ENCODE assay signal across 1 cellular context in the genomic region with DNA sequence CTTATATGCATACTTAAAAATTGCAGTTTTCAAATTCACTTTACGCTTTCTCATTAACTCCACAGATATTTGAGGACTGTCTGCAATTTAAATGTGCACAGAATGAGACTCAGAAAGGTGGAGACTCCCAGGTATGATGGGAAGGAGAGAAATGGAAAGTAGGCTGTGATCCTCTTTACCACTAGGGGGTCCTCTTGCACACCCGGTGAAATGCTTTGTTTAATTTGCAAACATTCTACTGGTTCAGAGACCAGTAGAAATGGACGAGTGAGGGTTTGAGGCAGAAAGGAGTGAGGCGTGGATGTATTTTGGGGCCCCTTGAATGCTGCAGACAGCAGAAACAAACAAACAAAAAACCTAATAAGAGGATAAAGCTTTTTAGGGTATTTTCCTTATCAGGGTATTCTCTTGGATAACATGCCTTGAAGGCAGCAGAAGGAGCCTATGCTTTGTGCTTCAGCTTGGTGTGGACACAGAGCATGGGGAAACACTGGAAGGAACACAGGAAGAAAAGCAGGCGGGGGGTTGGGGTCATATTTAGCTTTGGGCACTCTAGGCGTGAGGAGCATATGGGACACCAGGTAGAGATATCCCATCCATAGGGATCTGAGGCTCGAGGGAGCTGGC.
TF ChIP-seq lines count a peak whose summit lies in the region.

No MANE protein-coding gene starts in this region.

TF ChIP-seq in HepG2, 621 proteins besides CTCF, POLR2A, EP300 and RAD21 (continued from another document and continues in another):
- TF ChIP-seq, protein P1, sequence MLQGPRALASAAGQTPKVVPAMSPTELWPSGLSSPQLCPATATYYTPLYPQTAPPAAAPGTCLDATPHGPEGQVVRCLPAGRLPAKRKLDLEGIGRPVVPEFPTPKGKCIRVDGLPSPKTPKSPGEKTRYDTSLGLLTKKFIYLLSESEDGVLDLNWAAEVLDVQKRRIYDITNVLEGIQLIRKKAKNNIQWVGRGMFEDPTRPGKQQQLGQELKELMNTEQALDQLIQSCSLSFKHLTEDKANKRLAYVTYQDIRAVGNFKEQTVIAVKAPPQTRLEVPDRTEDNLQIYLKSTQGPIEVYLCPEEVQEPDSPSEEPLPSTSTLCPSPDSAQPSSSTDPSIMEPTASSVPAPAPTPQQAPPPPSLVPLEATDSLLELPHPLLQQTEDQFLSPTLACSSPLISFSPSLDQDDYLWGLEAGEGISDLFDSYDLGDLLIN (CRISPR knock-in tag; IDR thresholded peaks at IDR 0.05; ENCODE audit: borderline replicate concordance) = no peak
- no peak for TF ChIP-seq ZBTB38 (CRISPR knock-in tag; IDR thresholded peaks at IDR 0.05)
- TF ChIP-seq ZNF441 (CRISPR knock-in tag; IDR thresholded peaks at IDR 0.05; ENCODE audit: borderline replicate concordance) = no peak
- TF ChIP-seq, protein P2, sequence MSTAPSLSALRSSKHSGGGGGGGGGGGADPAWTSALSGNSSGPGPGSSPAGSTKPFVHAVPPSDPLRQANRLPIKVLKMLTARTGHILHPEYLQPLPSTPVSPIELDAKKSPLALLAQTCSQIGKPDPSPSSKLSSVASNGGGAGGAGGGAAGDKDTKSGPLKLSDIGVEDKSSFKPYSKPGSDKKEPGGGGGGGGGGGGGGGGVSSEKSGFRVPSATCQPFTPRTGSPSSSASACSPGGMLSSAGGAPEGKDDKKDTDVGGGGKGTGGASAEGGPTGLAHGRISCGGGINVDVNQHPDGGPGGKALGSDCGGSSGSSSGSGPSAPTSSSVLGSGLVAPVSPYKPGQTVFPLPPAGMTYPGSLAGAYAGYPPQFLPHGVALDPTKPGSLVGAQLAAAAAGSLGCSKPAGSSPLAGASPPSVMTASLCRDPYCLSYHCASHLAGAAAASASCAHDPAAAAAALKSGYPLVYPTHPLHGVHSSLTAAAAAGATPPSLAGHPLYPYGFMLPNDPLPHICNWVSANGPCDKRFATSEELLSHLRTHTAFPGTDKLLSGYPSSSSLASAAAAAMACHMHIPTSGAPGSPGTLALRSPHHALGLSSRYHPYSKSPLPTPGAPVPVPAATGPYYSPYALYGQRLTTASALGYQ (CRISPR knock-in tag; IDR thresholded peaks at IDR 0.05) = no peak
- no peak for TF ChIP-seq PHF5A (CRISPR knock-in tag; IDR thresholded peaks at IDR 0.05; ENCODE audit: low read depth, unreplicated experiment)
- no peak for TF ChIP-seq ZNF530 (CRISPR knock-in tag; IDR thresholded peaks at IDR 0.05; ENCODE audit: low read depth)
- TF ChIP-seq PHB2 (IDR thresholded peaks at IDR 0.05; ENCODE audit: partially characterized antibody) = no peak
- TF ChIP-seq, protein P3, sequence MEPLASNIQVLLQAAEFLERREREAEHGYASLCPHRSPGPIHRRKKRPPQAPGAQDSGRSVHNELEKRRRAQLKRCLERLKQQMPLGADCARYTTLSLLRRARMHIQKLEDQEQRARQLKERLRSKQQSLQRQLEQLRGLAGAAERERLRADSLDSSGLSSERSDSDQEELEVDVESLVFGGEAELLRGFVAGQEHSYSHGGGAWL (CRISPR knock-in tag; IDR thresholded peaks at IDR 0.05) = no peak
- TF ChIP-seq, protein P4, sequence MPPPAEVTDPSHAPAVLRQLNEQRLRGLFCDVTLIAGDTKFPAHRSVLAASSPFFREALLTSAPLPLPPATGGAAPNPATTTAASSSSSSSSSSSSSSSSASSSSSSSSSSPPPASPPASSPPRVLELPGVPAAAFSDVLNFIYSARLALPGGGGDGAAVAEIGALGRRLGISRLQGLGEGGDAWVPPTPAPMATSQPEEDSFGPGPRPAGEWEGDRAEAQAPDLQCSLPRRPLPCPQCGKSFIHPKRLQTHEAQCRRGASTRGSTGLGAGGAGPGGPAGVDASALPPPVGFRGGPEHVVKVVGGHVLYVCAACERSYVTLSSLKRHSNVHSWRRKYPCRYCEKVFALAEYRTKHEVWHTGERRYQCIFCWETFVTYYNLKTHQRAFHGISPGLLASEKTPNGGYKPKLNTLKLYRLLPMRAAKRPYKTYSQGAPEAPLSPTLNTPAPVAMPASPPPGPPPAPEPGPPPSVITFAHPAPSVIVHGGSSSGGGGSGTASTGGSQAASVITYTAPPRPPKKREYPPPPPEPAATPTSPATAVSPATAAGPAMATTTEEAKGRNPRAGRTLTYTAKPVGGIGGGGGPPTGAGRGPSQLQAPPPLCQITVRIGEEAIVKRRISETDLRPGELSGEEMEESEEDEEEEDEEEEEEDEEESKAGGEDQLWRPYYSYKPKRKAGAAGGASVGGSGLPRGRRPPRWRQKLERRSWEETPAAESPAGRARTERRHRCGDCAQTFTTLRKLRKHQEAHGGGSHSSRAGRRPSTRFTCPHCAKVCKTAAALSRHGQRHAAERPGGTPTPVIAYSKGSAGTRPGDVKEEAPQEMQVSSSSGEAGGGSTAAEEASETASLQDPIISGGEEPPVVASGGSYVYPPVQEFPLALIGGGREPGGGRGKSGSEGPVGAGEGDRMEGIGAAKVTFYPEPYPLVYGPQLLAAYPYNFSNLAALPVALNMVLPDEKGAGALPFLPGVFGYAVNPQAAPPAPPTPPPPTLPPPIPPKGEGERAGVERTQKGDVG (CRISPR knock-in tag; IDR thresholded peaks at IDR 0.05; ENCODE audit: borderline replicate concordance) = no peak
- TF ChIP-seq FOXK1 (CRISPR knock-in tag; IDR thresholded peaks at IDR 0.05; ENCODE audit: borderline replicate concordance, low read depth) = peak; percentile 39; the same call in 1 of the 2 replicates
- TF ChIP-seq ZNF17 (CRISPR knock-in tag; IDR thresholded peaks at IDR 0.05) = no peak
- TF ChIP-seq RBFOX2 (IDR thresholded peaks at IDR 0.05; ENCODE audit: low read depth, low read length) = no peak
- TF ChIP-seq, protein P5, sequence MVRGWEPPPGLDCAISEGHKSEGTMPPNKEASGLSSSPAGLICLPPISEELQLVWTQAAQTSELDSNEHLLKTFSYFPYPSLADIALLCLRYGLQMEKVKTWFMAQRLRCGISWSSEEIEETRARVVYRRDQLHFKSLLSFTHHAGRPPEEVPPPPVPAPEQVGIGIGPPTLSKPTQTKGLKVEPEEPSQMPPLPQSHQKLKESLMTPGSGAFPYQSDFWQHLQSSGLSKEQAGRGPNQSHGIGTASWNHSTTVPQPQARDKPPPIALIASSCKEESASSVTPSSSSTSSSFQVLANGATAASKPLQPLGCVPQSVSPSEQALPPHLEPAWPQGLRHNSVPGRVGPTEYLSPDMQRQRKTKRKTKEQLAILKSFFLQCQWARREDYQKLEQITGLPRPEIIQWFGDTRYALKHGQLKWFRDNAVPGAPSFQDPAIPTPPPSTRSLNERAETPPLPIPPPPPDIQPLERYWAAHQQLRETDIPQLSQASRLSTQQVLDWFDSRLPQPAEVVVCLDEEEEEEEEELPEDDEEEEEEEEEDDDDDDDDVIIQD (CRISPR knock-in tag; IDR thresholded peaks at IDR 0.05; ENCODE audit: low read depth) = 0 out of 2 replicates have a peak, but pooled peaks have one; percentile 35
- TF ChIP-seq NBN (conservative IDR thresholded peaks at IDR 0.05) = no peak
- no peak for TF ChIP-seq RELA (CRISPR knock-in tag; IDR thresholded peaks at IDR 0.05)
- no peak; the same call in 1 of the 2 replicates for TF ChIP-seq FOXO1 (CRISPR knock-in tag; IDR thresholded peaks at IDR 0.05)
- TF ChIP-seq, protein P6, sequence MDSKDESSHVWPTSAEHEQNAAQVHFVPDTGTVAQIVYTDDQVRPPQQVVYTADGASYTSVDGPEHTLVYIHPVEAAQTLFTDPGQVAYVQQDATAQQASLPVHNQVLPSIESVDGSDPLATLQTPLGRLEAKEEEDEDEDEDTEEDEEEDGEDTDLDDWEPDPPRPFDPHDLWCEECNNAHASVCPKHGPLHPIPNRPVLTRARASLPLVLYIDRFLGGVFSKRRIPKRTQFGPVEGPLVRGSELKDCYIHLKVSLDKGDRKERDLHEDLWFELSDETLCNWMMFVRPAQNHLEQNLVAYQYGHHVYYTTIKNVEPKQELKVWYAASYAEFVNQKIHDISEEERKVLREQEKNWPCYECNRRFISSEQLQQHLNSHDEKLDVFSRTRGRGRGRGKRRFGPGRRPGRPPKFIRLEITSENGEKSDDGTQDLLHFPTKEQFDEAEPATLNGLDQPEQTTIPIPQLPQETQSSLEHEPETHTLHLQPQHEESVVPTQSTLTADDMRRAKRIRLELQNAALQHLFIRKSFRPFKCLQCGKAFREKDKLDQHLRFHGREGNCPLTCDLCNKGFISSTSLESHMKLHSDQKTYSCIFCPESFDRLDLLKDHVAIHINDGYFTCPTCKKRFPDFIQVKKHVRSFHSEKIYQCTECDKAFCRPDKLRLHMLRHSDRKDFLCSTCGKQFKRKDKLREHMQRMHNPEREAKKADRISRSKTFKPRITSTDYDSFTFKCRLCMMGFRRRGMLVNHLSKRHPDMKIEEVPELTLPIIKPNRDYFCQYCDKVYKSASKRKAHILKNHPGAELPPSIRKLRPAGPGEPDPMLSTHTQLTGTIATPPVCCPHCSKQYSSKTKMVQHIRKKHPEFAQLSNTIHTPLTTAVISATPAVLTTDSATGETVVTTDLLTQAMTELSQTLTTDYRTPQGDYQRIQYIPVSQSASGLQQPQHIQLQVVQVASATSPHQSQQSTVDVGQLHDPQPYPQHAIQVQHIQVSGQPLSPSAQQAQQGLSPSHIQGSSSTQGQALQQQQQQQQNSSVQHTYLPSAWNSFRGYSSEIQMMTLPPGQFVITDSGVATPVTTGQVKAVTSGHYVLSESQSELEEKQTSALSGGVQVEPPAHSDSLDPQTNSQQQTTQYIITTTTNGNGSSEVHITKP (CRISPR knock-in tag; IDR thresholded peaks at IDR 0.05; ENCODE audit: low read depth) = no peak
- TF ChIP-seq SMC3 (IDR thresholded peaks at IDR 0.05; ENCODE audit: low read length) = peak; percentile 64; the same call in 1 of the 2 replicates
- no peak for TF ChIP-seq ZIK1 (CRISPR knock-in tag; IDR thresholded peaks at IDR 0.05; ENCODE audit: borderline replicate concordance, low read depth)
- no peak for TF ChIP-seq ZBTB42 (CRISPR knock-in tag; IDR thresholded peaks at IDR 0.05)
- TF ChIP-seq, protein P7, sequence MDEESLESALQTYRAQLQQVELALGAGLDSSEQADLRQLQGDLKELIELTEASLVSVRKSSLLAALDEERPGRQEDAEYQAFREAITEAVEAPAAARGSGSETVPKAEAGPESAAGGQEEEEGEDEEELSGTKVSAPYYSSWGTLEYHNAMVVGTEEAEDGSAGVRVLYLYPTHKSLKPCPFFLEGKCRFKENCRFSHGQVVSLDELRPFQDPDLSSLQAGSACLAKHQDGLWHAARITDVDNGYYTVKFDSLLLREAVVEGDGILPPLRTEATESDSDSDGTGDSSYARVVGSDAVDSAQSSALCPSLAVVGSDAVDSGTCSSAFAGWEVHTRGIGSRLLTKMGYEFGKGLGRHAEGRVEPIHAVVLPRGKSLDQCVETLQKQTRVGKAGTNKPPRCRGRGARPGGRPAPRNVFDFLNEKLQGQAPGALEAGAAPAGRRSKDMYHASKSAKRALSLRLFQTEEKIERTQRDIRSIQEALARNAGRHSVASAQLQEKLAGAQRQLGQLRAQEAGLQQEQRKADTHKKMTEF (CRISPR knock-in tag; IDR thresholded peaks at IDR 0.05) = no peak
- no peak for TF ChIP-seq NR2F1 (CRISPR knock-in tag; IDR thresholded peaks at IDR 0.05)
- TF ChIP-seq, protein P8, sequence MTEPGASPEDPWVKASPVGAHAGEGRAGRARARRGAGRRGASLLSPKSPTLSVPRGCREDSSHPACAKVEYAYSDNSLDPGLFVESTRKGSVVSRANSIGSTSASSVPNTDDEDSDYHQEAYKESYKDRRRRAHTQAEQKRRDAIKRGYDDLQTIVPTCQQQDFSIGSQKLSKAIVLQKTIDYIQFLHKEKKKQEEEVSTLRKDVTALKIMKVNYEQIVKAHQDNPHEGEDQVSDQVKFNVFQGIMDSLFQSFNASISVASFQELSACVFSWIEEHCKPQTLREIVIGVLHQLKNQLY (CRISPR knock-in tag; IDR thresholded peaks at IDR 0.05) = no peak
- TF ChIP-seq ZNF12 (CRISPR knock-in tag; IDR thresholded peaks at IDR 0.05) = peak; percentile 97
- no peak for TF ChIP-seq HMGA1 (CRISPR knock-in tag; conservative IDR thresholded peaks at IDR 0.05)
- TF ChIP-seq ZMYM4 (CRISPR knock-in tag; IDR thresholded peaks at IDR 0.05) = peak; percentile 36; the same call in 1 of the 2 replicates
- TF ChIP-seq CCDC6 (CRISPR knock-in tag; IDR thresholded peaks at IDR 0.05) = no peak
- no peak for TF ChIP-seq NCOA1 (CRISPR knock-in tag; IDR thresholded peaks at IDR 0.05)
- no peak for TF ChIP-seq NFIB (CRISPR knock-in tag; IDR thresholded peaks at IDR 0.05; ENCODE audit: borderline replicate concordance)
- peak; percentile 36; the same call in 1 of the 2 replicates for TF ChIP-seq REPIN1 (CRISPR knock-in tag; IDR thresholded peaks at IDR 0.05; ENCODE audit: borderline replicate concordance, low read depth)
- TF ChIP-seq, protein P9, sequence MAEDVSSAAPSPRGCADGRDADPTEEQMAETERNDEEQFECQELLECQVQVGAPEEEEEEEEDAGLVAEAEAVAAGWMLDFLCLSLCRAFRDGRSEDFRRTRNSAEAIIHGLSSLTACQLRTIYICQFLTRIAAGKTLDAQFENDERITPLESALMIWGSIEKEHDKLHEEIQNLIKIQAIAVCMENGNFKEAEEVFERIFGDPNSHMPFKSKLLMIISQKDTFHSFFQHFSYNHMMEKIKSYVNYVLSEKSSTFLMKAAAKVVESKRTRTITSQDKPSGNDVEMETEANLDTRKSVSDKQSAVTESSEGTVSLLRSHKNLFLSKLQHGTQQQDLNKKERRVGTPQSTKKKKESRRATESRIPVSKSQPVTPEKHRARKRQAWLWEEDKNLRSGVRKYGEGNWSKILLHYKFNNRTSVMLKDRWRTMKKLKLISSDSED (CRISPR knock-in tag; IDR thresholded peaks at IDR 0.05) = no peak
- no peak for TF ChIP-seq TCF7 (IDR thresholded peaks at IDR 0.05; ENCODE audit: low read depth)
- TF ChIP-seq TGIF2 (CRISPR knock-in tag; IDR thresholded peaks at IDR 0.05) = no peak
- no peak for TF ChIP-seq HDAC6 (IDR thresholded peaks at IDR 0.05; ENCODE audit: low read depth, low read length)
- TF ChIP-seq ZNF724P (CRISPR knock-in tag; IDR thresholded peaks at IDR 0.05; ENCODE audit: borderline replicate concordance) = no peak
- TF ChIP-seq GATAD2A (CRISPR knock-in tag; IDR thresholded peaks at IDR 0.05) = 0 out of 2 replicates have a peak, but pooled peaks have one; percentile 23
- TF ChIP-seq, protein P10, sequence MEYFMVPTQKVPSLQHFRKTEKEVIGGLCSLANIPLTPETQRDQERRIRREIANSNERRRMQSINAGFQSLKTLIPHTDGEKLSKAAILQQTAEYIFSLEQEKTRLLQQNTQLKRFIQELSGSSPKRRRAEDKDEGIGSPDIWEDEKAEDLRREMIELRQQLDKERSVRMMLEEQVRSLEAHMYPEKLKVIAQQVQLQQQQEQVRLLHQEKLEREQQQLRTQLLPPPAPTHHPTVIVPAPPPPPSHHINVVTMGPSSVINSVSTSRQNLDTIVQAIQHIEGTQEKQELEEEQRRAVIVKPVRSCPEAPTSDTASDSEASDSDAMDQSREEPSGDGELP (IDR thresholded peaks at IDR 0.05; ENCODE audit: borderline replicate concordance, low read depth) = no peak
- TF ChIP-seq, protein P11, sequence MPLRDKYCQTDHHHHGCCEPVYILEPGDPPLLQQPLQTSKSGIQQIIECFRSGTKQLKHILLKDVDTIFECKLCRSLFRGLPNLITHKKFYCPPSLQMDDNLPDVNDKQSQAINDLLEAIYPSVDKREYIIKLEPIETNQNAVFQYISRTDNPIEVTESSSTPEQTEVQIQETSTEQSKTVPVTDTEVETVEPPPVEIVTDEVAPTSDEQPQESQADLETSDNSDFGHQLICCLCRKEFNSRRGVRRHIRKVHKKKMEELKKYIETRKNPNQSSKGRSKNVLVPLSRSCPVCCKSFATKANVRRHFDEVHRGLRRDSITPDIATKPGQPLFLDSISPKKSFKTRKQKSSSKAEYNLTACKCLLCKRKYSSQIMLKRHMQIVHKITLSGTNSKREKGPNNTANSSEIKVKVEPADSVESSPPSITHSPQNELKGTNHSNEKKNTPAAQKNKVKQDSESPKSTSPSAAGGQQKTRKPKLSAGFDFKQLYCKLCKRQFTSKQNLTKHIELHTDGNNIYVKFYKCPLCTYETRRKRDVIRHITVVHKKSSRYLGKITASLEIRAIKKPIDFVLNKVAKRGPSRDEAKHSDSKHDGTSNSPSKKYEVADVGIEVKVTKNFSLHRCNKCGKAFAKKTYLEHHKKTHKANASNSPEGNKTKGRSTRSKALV (CRISPR knock-in tag; IDR thresholded peaks at IDR 0.05) = no peak
- no peak for TF ChIP-seq MBD4 (IDR thresholded peaks at IDR 0.05; ENCODE audit: borderline replicate concordance, low read length)
- TF ChIP-seq U2AF2 (IDR thresholded peaks at IDR 0.05; ENCODE audit: low read depth, low read length) = no peak
- TF ChIP-seq PHF20 (CRISPR knock-in tag; IDR thresholded peaks at IDR 0.05) = no peak
